In the genomic region with DNA sequence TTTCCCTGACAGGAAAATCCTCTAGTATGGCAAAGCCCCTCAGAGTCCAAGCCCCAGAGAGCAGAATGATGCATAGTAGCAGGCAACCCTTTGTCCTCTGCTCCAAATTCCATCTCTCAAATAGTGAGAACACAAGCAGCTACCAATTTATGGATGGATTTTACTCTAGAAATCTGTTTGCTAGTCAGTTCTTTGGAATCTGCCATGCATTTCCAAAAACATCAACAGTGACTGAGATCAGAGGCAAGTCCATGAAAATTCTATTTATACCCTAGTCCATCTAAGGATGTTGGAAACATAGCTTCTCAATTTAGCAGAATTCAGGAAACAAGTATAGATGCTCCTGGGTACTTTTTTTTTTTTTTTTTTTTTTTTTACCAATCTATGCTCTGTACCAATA, we compare ENCODE assay signal across 24 cellular contexts. TPM values are rescaled to one million over a fixed set of nuclear protein-coding genes. Genes with fewer than 3 reads are reported as not detected.
"Had no signal": no experiment of that assay in that cellular context is flagged by ENCODE, and none has a peak within 500 bp of the region (broad histone marks: within the 10 kb centered on the region; RNA-seq: fewer than 3 reads in every experiment).

No MANE protein-coding gene starts in this region.

- H3K27me3 ChIP-seq: esophagus squamous epithelium, heart left ventricle, neutrophil, right atrium auricular region, sigmoid colon, stomach had no signal

- H3K36me3 ChIP-seq: esophagus squamous epithelium, heart left ventricle, neutrophil, right atrium auricular region, sigmoid colon, stomach had no signal

- H3K4me3 ChIP-seq: esophagus squamous epithelium, heart left ventricle, mucosa of descending colon, right atrium auricular region, sigmoid colon, stomach had no signal

- H3K27ac ChIP-seq: epithelial cell of prostate, heart left ventricle, neutrophil, right atrium auricular region had no signal

- H3K36me3 Mint-ChIP-seq: naive thymus-derived CD8-positive, alpha-beta T cell; type B pancreatic cell had no signal

- DNase-seq: effector memory CD8-positive, alpha-beta T cell; esophagus squamous epithelium; heart left ventricle; hippocampal formation; kidney glomerular epithelial cell; mammary epithelial cell; mucosa of descending colon; naive thymus-derived CD8-positive, alpha-beta T cell; sigmoid colon; small intestine; stimulated activated CD4-positive, alpha-beta T cell treated with anti-CD3 and anti-CD28 coated beads, Interleukin-12 subunit alpha, Interleukin-12 subunit beta, amount 100 ng/mL, for 4 hours; stimulated activated naive CD4-positive, alpha-beta T cell; stomach; substantia nigra had no signal

- FAIRE-seq: frontal cortex, small intestine, urothelium cell line had no signal

- ATAC-seq: effector memory CD8-positive, alpha-beta T cell; heart left ventricle; mucosa of descending colon; naive thymus-derived CD8-positive, alpha-beta T cell had no signal

- H3K9me3 Mint-ChIP-seq: dendritic cell treated with granulocyte-macrophage colony-stimulating factor and Interleukin-4, amounts not matched to agents 40 ng/mL and 50 ng/mL, for 4 days; effector memory CD8-positive, alpha-beta T cell; naive thymus-derived CD8-positive, alpha-beta T cell; type B pancreatic cell had no signal

- H3K27ac Mint-ChIP-seq: dendritic cell treated with granulocyte-macrophage colony-stimulating factor and Interleukin-4, amounts not matched to agents 40 ng/mL and 50 ng/mL, for 4 days; effector memory CD8-positive, alpha-beta T cell; naive thymus-derived CD8-positive, alpha-beta T cell; type B pancreatic cell had no signal

- H3K9me3 ChIP-seq: esophagus squamous epithelium, heart left ventricle, mucosa of descending colon, neutrophil, right atrium auricular region, sigmoid colon, stomach had no signal

RNA-seq across cellular contexts. Expression of gene CC2D2A, which starts 10.0 kb away (rescaled TPM):
- total RNA-seq: naive thymus-derived CD8-positive, alpha-beta T cell had no signal
- polyA plus RNA-seq: naive thymus-derived CD8-positive, alpha-beta T cell had no signal

RNA-seq across cellular contexts. Expression of gene C1QTNF7, which starts 31.9 kb away (rescaled TPM):
- total RNA-seq: glomerular endothelial cell; mammary epithelial cell; naive thymus-derived CD8-positive, alpha-beta T cell; osteocyte had no signal
- polyA plus RNA-seq: mammary epithelial cell, neural cell had no signal
